In genomic region chr17:65294184-65294719, GRCh38 we compare ENCODE assay signal across 8 cellular contexts.
DNase-seq lines count a peak whose midpoint lies in the region; ATAC-seq, FAIRE-seq and TF ChIP-seq lines count a peak whose summit lies in the region.

No MANE protein-coding gene starts in this region.

- peak overlapping the region; percentile 95 for H3K18ac ChIP-seq in H1 (ENCODE audit: extremely low read depth, low read length)

- no peak overlapping the region for H3K23ac ChIP-seq in H1 (ENCODE audit: insufficient read length)

- peak overlapping the region; percentile 39; the same call in 1 of the 2 replicates for H4K8ac ChIP-seq in H1 (ENCODE audit: extremely low read depth, insufficient read depth, low read length)

- ATAC-seq in HG03354 (IDR thresholded peaks at IDR 0.05; ENCODE audit: poor library complexity, severe bottlenecking, unreplicated experiment) (peak; percentile 83), GM18870 (IDR thresholded peaks at IDR 0.05; ENCODE audit: unreplicated experiment) (no peak)
- ATAC-seq in activated CD8-positive, alpha-beta T cell treated with anti-CD3 and anti-CD28 coated beads, Interleukin-2, amount 10 ng/mL, durations not matched to agents 7 days and 5 days, result peak; percentile 89

- H3K79me1 ChIP-seq in H1 (ENCODE audit: low read depth, low read length), result no peaks in the 10 kb centered on the region

- H3K4me3 Mint-ChIP-seq in activated CD8-positive, alpha-beta T cell treated with anti-CD3 and anti-CD28 coated beads, Interleukin-2, amount 10 ng/mL, durations not matched to agents 7 days and 5 days, result no peak overlapping the region
- no peak overlapping the region for H3K4me3 Mint-ChIP-seq in mesothelial cell of epicardium

- peak overlapping the region; percentile 95 for H2BK15ac ChIP-seq in H1 (ENCODE audit: low read length)

- H3K4me3 ChIP-seq in GM12865 (ENCODE audit: low read depth, low read length), result no peak overlapping the region
- H3K4me3 ChIP-seq in H1 (ENCODE audit: extremely low read depth in 1 of 4, insufficient read depth in 2 of 4, low read depth in 3 of 4, low read length in 4 of 4), result no peak overlapping the region

- DNase-seq in GM12865 (ENCODE audit: low read depth) (peak; percentile 77), NCI-H748 (lab: John Stamatoyannopoulos, UW; ENCODE audit: unreplicated experiment) (peak; percentile 77), H1 (ENCODE audit: low read depth in 1 of 2, low spot score in 2 of 2) (peak; percentile 34 to 77), mesothelial cell of epicardium (ENCODE audit: low spot score in 2 of 2, unreplicated experiment in 2 of 2) (peak; percentile 38 to 73)
- peak; percentile 73 for DNase-seq in activated CD8-positive, alpha-beta T cell treated with anti-CD3 and anti-CD28 coated beads, Interleukin-2, amount 10 ng/mL, durations not matched to agents 7 days and 5 days
- peak; percentile 18 to 37 for DNase-seq in stimulated activated CD8-positive, alpha-beta memory T cell treated with anti-CD3 and anti-CD28 coated beads, Interleukin-15, amount 100 ng/mL, for 48 hours (ENCODE audit: low read depth in 2 of 2)

- H4K20me1 ChIP-seq in H1 (replicated peaks in 1 of 2; ENCODE audit: control insufficient read depth in 1 of 2, insufficient read depth in 2 of 2, low read length in 2 of 2), result no peaks in the 10 kb centered on the region

- no peak overlapping the region for H3K14ac ChIP-seq in H1 (ENCODE audit: insufficient read length)

- H3K27ac Mint-ChIP-seq in activated CD8-positive, alpha-beta T cell treated with anti-CD3 and anti-CD28 coated beads, Interleukin-2, amount 10 ng/mL, durations not matched to agents 7 days and 5 days, result no peak overlapping the region
- no peak overlapping the region for H3K27ac Mint-ChIP-seq in mesothelial cell of epicardium

- H4K91ac ChIP-seq in H1 (replicated peaks; ENCODE audit: insufficient read length, low read length), result peak overlapping the region; percentile 37

- H3K27me3 ChIP-seq in H1 (replicated peaks in 1 of 4; ENCODE audit: control insufficient read depth in 3 of 4, extremely low read depth in 1 of 4, insufficient read depth in 3 of 4, low read length in 3 of 4), result no peaks in the 10 kb centered on the region

- POLR2A ChIA-PET in activated CD8-positive, alpha-beta T cell treated with anti-CD3 and anti-CD28 coated beads, Interleukin-2, amount 10 ng/mL, durations not matched to agents 7 days and 5 days (lab: Charles Lee), result interaction anchor here (0.6 kb wide), 1 partner anchor 530 kb away, joined by 3 read pairs; no protein-coding TSS in a partner anchor
- POLR2A ChIA-PET in H1 (lab: Charles Lee; ENCODE audit: partially characterized antibody), result interaction anchor here (1.4 to 1.6 kb wide), 2 partner anchors 21 to 159 kb away, joined by 3 to 13 read pairs; no protein-coding TSS in a partner anchor

- peak; percentile 78 for FAIRE-seq in H1 (lab: Jason Lieb, UNC)

- H3K23me2 ChIP-seq in H1 (ENCODE audit: low read depth, low read length), result no peaks in the 10 kb centered on the region

- no peaks in the 10 kb centered on the region for H3K36me3 Mint-ChIP-seq in activated CD8-positive, alpha-beta T cell treated with anti-CD3 and anti-CD28 coated beads, Interleukin-2, amount 10 ng/mL, durations not matched to agents 7 days and 5 days (ENCODE audit: low read depth)
- H3K36me3 Mint-ChIP-seq in mesothelial cell of epicardium, result no peaks in the 10 kb centered on the region

- H3K9me3 ChIP-seq in H1 (ENCODE audit: insufficient read depth in 2 of 2, low read depth in 1 of 2, low read length in 1 of 2), result no peaks in the 10 kb centered on the region

- peak; percentile 86 to 93 for TF ChIP-seq RAD21 in H1 (IDR thresholded peaks at IDR 0.05 in 1 of 2, conservative IDR thresholded peaks at IDR 0.05 in 1 of 2; ENCODE audit: low read depth in 2 of 2, low read length in 2 of 2)

- TF ChIP-seq EP300 in H1 (IDR thresholded peaks at IDR 0.05; ENCODE audit: borderline replicate concordance in 1 of 2, low read depth in 2 of 2, low read length in 2 of 2), result no peak

- H2BK12ac ChIP-seq in H1 (ENCODE audit: low read depth, low read length), result peak overlapping the region; percentile 92; the same call in 1 of the 2 replicates

- no peak overlapping the region; a peak in 2 of 7 replicates for H3K9ac ChIP-seq in H1 (replicated peaks in 1 of 4; ENCODE audit: extremely low read depth in 1 of 4, low read depth in 3 of 4, low read length in 3 of 4)

- H3K79me2 ChIP-seq in H1 (ENCODE audit: control insufficient read depth in 1 of 2, insufficient read depth in 2 of 2, low read length in 2 of 2), result no peaks in the 10 kb centered on the region

- H3K27me3 Mint-ChIP-seq in activated CD8-positive, alpha-beta T cell treated with anti-CD3 and anti-CD28 coated beads, Interleukin-2, amount 10 ng/mL, durations not matched to agents 7 days and 5 days (ENCODE audit: low read depth), result peaks cover 7% of the 10 kb centered on the region
- H3K27me3 Mint-ChIP-seq in mesothelial cell of epicardium (ENCODE audit: low read depth), result no peaks in the 10 kb centered on the region

- no peak for TF ChIP-seq POLR2A in H1 (IDR thresholded peaks at IDR 0.05; ENCODE audit: control extremely low read depth in 1 of 2, low read depth in 2 of 2, low read length in 2 of 2)

- H2AK5ac ChIP-seq in H1 (ENCODE audit: low read depth, low read length), result no peak overlapping the region

- H3K27ac ChIP-seq in H1 (ENCODE audit: low read depth, low read length), result no peak overlapping the region

- peaks cover 0 to 10% (median 7%) of the 10 kb centered on the region in 4 experiments; a peak in 5 of 7 replicates for H3K4me1 ChIP-seq in H1 (replicated peaks in 1 of 4; ENCODE audit: control insufficient read depth in 3 of 4, insufficient read depth in 4 of 4, low read length in 3 of 4)

- H4K5ac ChIP-seq in H1 (ENCODE audit: insufficient read length, low read depth, low read length), result peak overlapping the region; percentile 55

- H2BK120ac ChIP-seq in H1 (replicated peaks; ENCODE audit: low read depth, low read length), result peak overlapping the region; percentile 20

- H3K36me3 ChIP-seq in H1 (ENCODE audit: control insufficient read depth in 2 of 4, insufficient read depth in 4 of 4, low read length in 3 of 4), result no peaks in the 10 kb centered on the region

- peak overlapping the region; percentile 98; the same call in 1 of the 2 replicates for H2BK20ac ChIP-seq in H1 (ENCODE audit: low read length)

- CTCF ChIA-PET in activated CD8-positive, alpha-beta T cell treated with anti-CD3 and anti-CD28 coated beads, Interleukin-2, amount 10 ng/mL, durations not matched to agents 7 days and 5 days (lab: Charles Lee), result interaction anchor here (0.6 to 4.3 kb wide), 36 partner anchors 8 to 873 kb away, joined by 3 to 41 read pairs (median 3); no protein-coding TSS in a partner anchor
- CTCF ChIA-PET in H1 (lab: Charles Lee; ENCODE audit: partially characterized antibody), result interaction anchor here (0.6 to 3.1 kb wide), 44 partner anchors 8 to 822 kb away, joined by 3 to 18 read pairs (median 4); no protein-coding TSS in a partner anchor

- H3K4me2 ChIP-seq in H1 (ENCODE audit: insufficient read depth in 1 of 2, low read depth in 2 of 2, low read length in 2 of 2), result peak overlapping the region; percentile 4 to 39; a peak in 3 of 4 replicates

- TF ChIP-seq CTCF in GM12865 (IDR thresholded peaks at IDR 0.05; ENCODE audit: insufficient read depth, low read depth, low read length, missing control alignments) (peak; percentile 80), H1 (IDR thresholded peaks at IDR 0.05; ENCODE audit: control extremely low read depth in 1 of 3, insufficient read depth in 1 of 3, low read depth in 1 of 3, low read length in 3 of 3) (peak; percentile 80 to 96 (median 83)), mesothelial cell of epicardium (IDR thresholded peaks at IDR 0.05; ENCODE audit: unreplicated experiment) (peak; percentile 40)

- WGBS in H1 (ENCODE audit: extremely low coverage in 1 of 2, insufficient coverage in 1 of 2, insufficient read length in 1 of 2, insufficient replicate concordance in 2 of 2, low coverage in 1 of 2, low lambda C conversion rate in 2 of 2, missing lambda C conversion rate in 1 of 2), 2 experiments, result 29% methylated on average over 10 of the region's 10 CpGs; no CpG with 5 or more reads in 1 of the 2 experiments

- H3K56ac ChIP-seq in H1 (replicated peaks; ENCODE audit: insufficient read length, low read depth, low read length), result no peak overlapping the region

- H3K4me1 Mint-ChIP-seq in activated CD8-positive, alpha-beta T cell treated with anti-CD3 and anti-CD28 coated beads, Interleukin-2, amount 10 ng/mL, durations not matched to agents 7 days and 5 days (ENCODE audit: low read depth), result peaks cover 14% of the 10 kb centered on the region
- H3K4me1 Mint-ChIP-seq in mesothelial cell of epicardium, result peaks cover 28% of the 10 kb centered on the region

- peak overlapping the region; percentile 98 for H2AFZ ChIP-seq in H1 (ENCODE audit: low read length)

- H3K9me3 Mint-ChIP-seq in activated CD8-positive, alpha-beta T cell treated with anti-CD3 and anti-CD28 coated beads, Interleukin-2, amount 10 ng/mL, durations not matched to agents 7 days and 5 days (ENCODE audit: insufficient read depth), result no peaks in the 10 kb centered on the region
- H3K9me3 Mint-ChIP-seq in mesothelial cell of epicardium, result no peaks in the 10 kb centered on the region

- no peak overlapping the region for H2BK5ac ChIP-seq in H1 (ENCODE audit: low read depth, low read length)

- H3K4ac ChIP-seq in H1 (replicated peaks; ENCODE audit: insufficient read length, low read depth, low read length), result no peak overlapping the region

TF ChIP-seq in H1, 55 proteins besides CTCF, POLR2A, EP300 and RAD21 (continues in another document):
- no peak for TF ChIP-seq SAP30 (IDR thresholded peaks at IDR 0.05; ENCODE audit: insufficient read depth, insufficient replicate concordance, low read length)
- TF ChIP-seq CHD1 (IDR thresholded peaks at IDR 0.05; ENCODE audit: low read depth, low read length), result no peak
- no peak for TF ChIP-seq ATF3 (IDR thresholded peaks at IDR 0.05; ENCODE audit: insufficient read depth, low read depth, low read length)
- TF ChIP-seq ZNF274 (IDR thresholded peaks at IDR 0.05; ENCODE audit: borderline replicate concordance, extremely low read depth, low read length), result no peak
- TF ChIP-seq TCF12 (IDR thresholded peaks at IDR 0.05; ENCODE audit: low read depth, low read length), result no peak
- TF ChIP-seq CBX5 (IDR thresholded peaks at IDR 0.05; ENCODE audit: low read depth, low read length), result no peak
- no peak for TF ChIP-seq POLR2AphosphoS5 (IDR thresholded peaks at IDR 0.05; ENCODE audit: low read depth, low read length)
- no peak for TF ChIP-seq SP4 (IDR thresholded peaks at IDR 0.05; ENCODE audit: low read length)
- TF ChIP-seq POU5F1 (IDR thresholded peaks at IDR 0.05; ENCODE audit: low read depth, low read length), result no peak
- TF ChIP-seq GTF2F1 (IDR thresholded peaks at IDR 0.05; ENCODE audit: borderline replicate concordance, low read depth, low read length), result no peak
- no peak for TF ChIP-seq SIN3A (conservative IDR thresholded peaks at IDR 0.05 in 1 of 2, IDR thresholded peaks at IDR 0.05 in 1 of 2; ENCODE audit: low read depth in 1 of 2, low read length in 2 of 2)
- no peak for TF ChIP-seq BACH1 (IDR thresholded peaks at IDR 0.05; ENCODE audit: low read length)
